9 cellular contexts compared by ENCODE assay signal in the genomic region with DNA sequence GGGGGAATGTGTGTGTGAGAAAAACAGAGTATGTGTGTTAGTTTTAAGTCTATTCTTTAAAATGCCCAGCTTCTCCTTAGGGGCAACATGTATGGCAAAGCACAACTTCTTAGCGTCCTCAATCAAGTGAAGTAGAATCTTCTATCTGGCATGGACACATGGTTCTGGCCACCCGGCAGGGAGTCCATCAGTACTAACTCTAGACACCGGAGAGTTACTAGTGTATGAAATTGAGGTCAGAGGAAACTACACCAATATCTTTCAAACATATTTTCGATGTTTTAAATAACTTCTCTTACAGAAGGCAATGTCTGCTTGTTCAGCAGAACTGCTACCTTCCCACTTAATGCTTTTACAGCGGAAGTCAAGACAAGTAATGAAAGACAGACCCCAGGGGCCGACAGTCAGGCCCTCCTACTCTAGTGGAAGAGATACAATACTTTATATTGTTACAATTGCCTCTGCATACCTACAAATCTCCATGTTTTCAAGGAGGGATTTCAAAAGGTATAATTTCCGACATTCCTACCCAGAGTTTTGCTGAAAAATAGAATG.
DNase-seq lines count a peak whose midpoint lies in the region; ATAC-seq, FAIRE-seq and TF ChIP-seq lines count a peak whose summit lies in the region.
"Had no signal": no experiment of that assay in that cellular context is flagged by ENCODE, and none has a peak within 500 bp of the region (broad histone marks: within the 10 kb centered on the region; RNA-seq: fewer than 3 reads in every experiment).

No MANE protein-coding gene starts in this region.

- in situ Hi-C loops in KBM-7 (cut with MboI; ENCODE audit: low pct_unique_long_range_greater_than_20kb, low sequenced_read_pairs), result no loop called here

- H3K27ac ChIP-seq in fibroblast of lung (ENCODE audit: insufficient read depth, low read length) (peak overlapping the region; percentile 89), sigmoid colon (peak overlapping the region; percentile 93 to 99 (median 94)), small intestine (ENCODE audit: low read depth in 1 of 2, low read length in 1 of 2) (peak overlapping the region in 1 of 2 donors; percentile 42)

- peaks cover 8% of the 10 kb centered on the region for H3K79me2 ChIP-seq in fibroblast of lung (ENCODE audit: control insufficient read depth, insufficient read depth, low read length)

- H3K4me2 ChIP-seq in fibroblast of lung (ENCODE audit: extremely low read depth, insufficient read depth, low read length), result peak overlapping the region; percentile 76

- H3K4me3 ChIP-seq in GM12865 (ENCODE audit: low read depth, low read length), result peak overlapping the region; percentile 64
- peak overlapping the region; percentile 0; the same call in 1 of the 2 replicates for H3K4me3 ChIP-seq in WI38 (ENCODE audit: low read depth, low read length)
- H3K4me3 ChIP-seq in fibroblast of lung (replicated peaks in 1 of 4; ENCODE audit: control extremely low read depth in 1 of 4, insufficient read depth in 1 of 4, low read depth in 3 of 4, low read length in 4 of 4), result peak overlapping the region in 2 of 4 experiments; percentile 5 to 26
- peak overlapping the region in 2 of 4 donors; percentile 16 to 60 for H3K4me3 ChIP-seq in sigmoid colon
- H3K4me3 ChIP-seq in small intestine (ENCODE audit: low read depth in 1 of 2, low read length in 2 of 2), result no peak overlapping the region

- H3K9me3 ChIP-seq in fibroblast of lung (ENCODE audit: control insufficient read depth, insufficient read depth, low read depth, low read length) (no peaks in the 10 kb centered on the region), sigmoid colon (no peaks in the 10 kb centered on the region), small intestine (ENCODE audit: control insufficient read depth, low read depth) (no peaks in the 10 kb centered on the region)

- H2AFZ ChIP-seq in fibroblast of lung (ENCODE audit: low read length), result no peak overlapping the region

- no peak for TF ChIP-seq POLR2A in sigmoid colon (IDR thresholded peaks at IDR 0.05)

- H3K36me3 ChIP-seq in fibroblast of lung (ENCODE audit: control insufficient read depth, insufficient read depth, low read length), result no peaks in the 10 kb centered on the region
- no peaks in the 10 kb centered on the region for H3K36me3 ChIP-seq in sigmoid colon
- H3K36me3 ChIP-seq in small intestine (ENCODE audit: control insufficient read depth in 2 of 2, insufficient read depth in 2 of 2, low read length in 2 of 2), result no peaks in the 10 kb centered on the region

- intact Hi-C loops in sigmoid colon (cut with DNase I), result loop anchor here (5.0 to 10.0 kb wide), 2 partner anchors 269 to 337 kb away; partner anchors contain the start of gene TNRC18

- H3K9ac ChIP-seq in fibroblast of lung (ENCODE audit: insufficient read depth, low read length), result peak overlapping the region; percentile 17

- peaks cover 64% of the 10 kb centered on the region for H3K4me1 ChIP-seq in fibroblast of lung (ENCODE audit: control insufficient read depth, extremely low read depth, insufficient read depth, low read length)
- peaks cover 0 to 100% (median 95%) of the 10 kb centered on the region in 4 donors for H3K4me1 ChIP-seq in sigmoid colon
- peaks cover 0 to 8% of the 10 kb centered on the region in 2 donors for H3K4me1 ChIP-seq in small intestine (ENCODE audit: control insufficient read depth in 2 of 2, insufficient read depth in 1 of 2, low read depth in 1 of 2, low read length in 1 of 2)

- DNase-seq in GM12865 (ENCODE audit: low read depth), result no peak
- peak in 1 of 2 donors; percentile 35 for DNase-seq in fibroblast of lung (ENCODE audit: low read depth in 2 of 2)
- no peak for DNase-seq in sigmoid colon
- no peak for DNase-seq in KBM-7
- no peak for DNase-seq in small intestine
- no peak for DNase-seq in NCI-H2081 treated with DMSO at 0.1 percent for 48 hours (lab: John Stamatoyannopoulos, UW)

- ATAC-seq in GM21390 (IDR thresholded peaks at IDR 0.05; ENCODE audit: unreplicated experiment), result no peak
- ATAC-seq: HCT116 had no signal

- TF ChIP-seq CTCF in GM12865 (IDR thresholded peaks at IDR 0.05; ENCODE audit: insufficient read depth, low read depth, low read length, missing control alignments) (no peak), WI38 (IDR thresholded peaks at IDR 0.05; ENCODE audit: low read depth, low read length) (no peak), fibroblast of lung (conservative IDR thresholded peaks at IDR 0.05 in 1 of 2, IDR thresholded peaks at IDR 0.05 in 1 of 2; ENCODE audit: low read depth in 1 of 2, low read length in 2 of 2) (no peak), sigmoid colon (IDR thresholded peaks at IDR 0.05) (no peak)

- no peaks in the 10 kb centered on the region for H4K20me1 ChIP-seq in fibroblast of lung (ENCODE audit: control insufficient read depth, extremely low read depth, insufficient read depth, low read length)

- H3K27me3 ChIP-seq in fibroblast of lung (ENCODE audit: control insufficient read depth, insufficient read depth, low read length) (no peaks in the 10 kb centered on the region), sigmoid colon (no peaks in the 10 kb centered on the region), small intestine (ENCODE audit: control insufficient read depth in 2 of 2, insufficient read depth in 2 of 2, low read length in 2 of 2) (no peaks in the 10 kb centered on the region)

- no peak for TF ChIP-seq EP300 in sigmoid colon (IDR thresholded peaks at IDR 0.05)

- 72 to 86% methylated on average over 7 of the region's 7 CpGs for WGBS in sigmoid colon, 2 donors
- 60 to 91% (median 87%) methylated on average over 7 of the region's 7 CpGs for WGBS in small intestine, 3 donors

- FAIRE-seq in small intestine (lab: Jason Lieb, UNC), result no peak

Comparison
In these comparisons a context has a peak if more than half of its experiments do, and no peak if none do; other contexts are left out.
1. H3K4me3 ChIP-seq: peak in GM12865 (single experiment) and WI38 (single experiment); none in small intestine (0 of 2).